ENCODE assay signal across 10 cellular contexts in the genomic region with DNA sequence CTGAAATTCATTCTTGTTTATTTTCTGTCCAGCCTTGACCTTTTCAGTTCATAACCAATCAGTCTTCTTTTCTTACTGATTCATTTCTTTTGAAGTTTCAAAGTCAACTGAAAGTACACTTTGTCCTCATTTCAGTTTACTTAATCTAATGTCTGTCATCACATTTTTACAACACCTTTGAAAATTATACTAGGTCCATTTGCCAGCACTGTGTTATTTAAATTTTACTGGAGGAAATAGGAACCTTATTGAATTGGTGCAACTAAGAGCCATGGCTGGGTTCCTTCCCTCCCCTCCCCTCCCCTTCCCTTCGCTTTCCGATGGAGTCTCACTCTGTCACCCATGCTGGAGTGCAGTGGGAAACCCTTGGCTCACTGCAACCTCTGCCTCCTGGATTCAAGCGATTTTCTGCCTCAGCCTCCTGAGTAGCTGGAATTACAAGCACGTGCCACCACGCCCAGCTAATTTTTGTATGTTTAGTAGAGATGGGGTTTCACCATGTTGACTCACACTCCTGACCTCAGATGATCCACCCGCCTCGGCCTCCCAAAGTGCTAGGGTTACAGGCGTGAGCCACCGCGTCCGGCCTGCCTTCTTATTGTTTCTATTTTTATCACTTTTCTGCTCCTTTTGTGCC. TPM values are rescaled to one million over a fixed set of nuclear protein-coding genes. Genes with fewer than 3 reads are reported as not detected.
A peak's percentile ranks its signal among the peaks of the same experiment; 100 is the strongest.
DNase-seq lines count a peak whose midpoint lies in the region; ATAC-seq and TF ChIP-seq lines count a peak whose summit lies in the region.
"Had no signal": no experiment of that assay in that cellular context is flagged by ENCODE, and none has a peak within 500 bp of the region (broad histone marks: within the 10 kb centered on the region; RNA-seq: fewer than 3 reads in every experiment).

No MANE protein-coding gene starts in this region.

- intact Hi-C loops in Right ventricle myocardium superior (cut with DNase I) (no loop called here), cardiac septum (cut with DNase I) (no loop called here), left cardiac atrium (cut with DNase I) (no loop called here), thyroid gland (cut with DNase I) (no loop called here)

- no peak for TF ChIP-seq CTCF in thyroid gland (IDR thresholded peaks at IDR 0.05)

- H3K27ac ChIP-seq in SJSA1 (peak overlapping the region; percentile 44; the same call in 1 of the 2 replicates), thyroid gland (no peak overlapping the region)

- H3K4me1 ChIP-seq in SJSA1 (replicated peaks) (peaks cover 15% of the 10 kb centered on the region), thyroid gland (peaks cover 3 to 7% of the 10 kb centered on the region in 2 donors)

- H3K27me3 ChIP-seq in SJSA1 (replicated peaks) = no peaks in the 10 kb centered on the region
- no peaks in the 10 kb centered on the region for H3K27me3 ChIP-seq in thyroid gland

- TF ChIP-seq POLR2A in thyroid gland (IDR thresholded peaks at IDR 0.05) (no peak), GM18505 (IDR thresholded peaks at IDR 0.05; ENCODE audit: borderline replicate concordance, extremely low read depth, insufficient read depth, insufficient read length) (no peak)

- ATAC-seq in Right ventricle myocardium superior (ENCODE audit: poor library complexity) (peak; percentile 60), left cardiac atrium (peak; percentile 40 to 67), GM18505 (IDR thresholded peaks at IDR 0.05; ENCODE audit: unreplicated experiment) (no peak), HG03196 (IDR thresholded peaks at IDR 0.05; ENCODE audit: unreplicated experiment) (no peak)

- H3K4me3 ChIP-seq in SJSA1 = no peak overlapping the region
- no peak overlapping the region for H3K4me3 ChIP-seq in thyroid gland (replicated peaks in 1 of 3)

- no peaks in the 10 kb centered on the region for H3K9me3 ChIP-seq in SJSA1 (replicated peaks)
- no peaks in the 10 kb centered on the region for H3K9me3 ChIP-seq in thyroid gland

- no peak for DNase-seq in Right ventricle myocardium superior
- DNase-seq in cardiac septum (ENCODE audit: low spot score) = no peak
- DNase-seq in SJSA1 (ENCODE audit: low read depth in 1 of 2, low spot score in 2 of 2) = peak; percentile 53 to 68
- no peak for DNase-seq in left cardiac atrium
- DNase-seq in thyroid gland = peak; percentile 51 to 66
- no peak for DNase-seq in SKM-1 (lab: John Stamatoyannopoulos, UW; ENCODE audit: unreplicated experiment)
- DNase-seq: activated gamma-delta T cell treated with Interleukin-2 at 50 U/mL for 16 hours, DMS79 treated with DMSO at 0.1 percent for 48 hours had no signal

- H3K36me3 ChIP-seq in SJSA1 (peaks cover 22% of the 10 kb centered on the region), thyroid gland (no peaks in the 10 kb centered on the region)

- 72 to 79% methylated on average over 11 of the region's 11 CpGs for WGBS in thyroid gland, 2 donors

RNA-seq across cellular contexts. Expression of a gene that starts 6.3 kb away (rescaled TPM):
- total RNA-seq in Right ventricle myocardium superior (7.6 TPM), cardiac septum (3.9 TPM), left cardiac atrium (1 to 10 TPM; 3.8 to 4.0 TPM), thyroid gland (10 to 100 TPM in 2 of 4 donors, 1 to 10 TPM in 2; 7.2 to 11.4 (median 9.7) TPM)
- 1.9 and 6.6 TPM in 2 replicates for total RNA-seq in SJSA1 (2014; rRNA removed; shearing (Covaris generic))

RNA-seq across cellular contexts. Expression of a gene that starts 6.9 kb away (rescaled TPM):
- 248 TPM for total RNA-seq in Right ventricle myocardium superior
- total RNA-seq in cardiac septum = 303 TPM
- 473 and 646 TPM in 2 replicates for total RNA-seq in SJSA1 (2014; rRNA removed; shearing (Covaris generic))
- 100 to 1,000 TPM; 278 to 341 TPM for total RNA-seq in left cardiac atrium
- 100 to 1,000 TPM; 501 to 702 (median 639) TPM for total RNA-seq in thyroid gland

Comparison
In these comparisons a context has a peak if more than half of its experiments do, and no peak if none do; other contexts are left out.
1. ATAC-seq: peak in Right ventricle myocardium superior (single experiment) and left cardiac atrium (2 of 2); none in GM18505 (single experiment) and HG03196 (single experiment).
2. DNase-seq: peak in SJSA1 (2 of 2) and thyroid gland (2 of 2); none in Right ventricle myocardium superior (single experiment), cardiac septum (single experiment), left cardiac atrium (single experiment) and SKM-1 (single experiment).